ENCODE assay signal across 24 cellular contexts in the genomic region with DNA sequence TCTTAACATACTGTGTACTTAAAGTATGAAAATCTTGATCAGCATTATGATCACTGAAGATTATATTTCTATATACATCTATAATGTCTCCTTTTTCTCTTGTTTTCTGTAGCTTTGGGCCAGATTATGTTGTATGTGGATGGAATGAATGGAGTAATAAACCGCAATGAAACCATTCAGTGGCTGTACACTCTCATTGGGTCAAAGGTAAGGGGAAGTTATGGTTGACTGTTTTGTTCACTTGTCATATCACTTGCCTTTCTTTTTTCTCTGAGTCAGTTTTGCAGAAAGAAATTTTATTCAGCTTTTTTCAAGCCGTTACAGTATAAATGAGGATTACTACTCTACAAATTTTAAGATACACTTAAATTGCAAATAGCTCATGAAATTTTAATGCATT.
"Had no signal": no experiment of that assay in that cellular context is flagged by ENCODE, and none has a peak within 500 bp of the region (broad histone marks: within the 10 kb centered on the region; RNA-seq: fewer than 3 reads in every experiment).

No MANE protein-coding gene starts in this region.

- H3K9me3 ChIP-seq: gastrocnemius medialis, neutrophil, pancreas, right lobe of liver, suprapubic skin had no signal

- DNase-seq: dorsolateral prefrontal cortex; effector CD4-positive, alpha-beta T cell; foreskin fibroblast; gastrocnemius medialis; head of caudate nucleus; naive B cell; pancreas; right lobe of liver; stimulated activated CD4-positive, alpha-beta T cell treated with anti-CD3 and anti-CD28 coated beads, Interleukin-12 subunit alpha, Interleukin-12 subunit beta, amount 100 ng/mL, for 4 hours; stimulated activated CD4-positive, alpha-beta T cell treated with anti-CD3 and anti-CD28 coated beads, Interleukin-1b, Interleukin-23, amount 100 ng/mL, for 48 hours; stimulated activated CD4-positive, alpha-beta T cell treated with anti-CD3 and anti-CD28 coated beads, Interleukin-4, amount 100 ng/mL, for 1 hour; stimulated activated CD8-positive, alpha-beta memory T cell treated with anti-CD3 and anti-CD28 coated beads, Interleukin-4, amount 100 ng/mL, for 48 hours; stimulated activated naive CD4-positive, alpha-beta T cell; stimulated activated naive CD8-positive, alpha-beta T cell treated with anti-CD3 and anti-CD28 coated beads, Interleukin-15, amount 100 ng/mL, for 72 hours; trophoblast cell had no signal

- H3K36me3 ChIP-seq: gastrocnemius medialis, neutrophil, pancreas, right lobe of liver, suprapubic skin had no signal

- H3K27me3 ChIP-seq: dorsolateral prefrontal cortex, gastrocnemius medialis, pancreas, right lobe of liver, suprapubic skin had no signal

- H3K27ac ChIP-seq: dorsolateral prefrontal cortex, epithelial cell of prostate, gastrocnemius medialis, neutrophil, pancreas, right lobe of liver, suprapubic skin had no signal

- H3K4me1 ChIP-seq: pancreas, right lobe of liver had no signal

- H3K4me3 ChIP-seq: dorsolateral prefrontal cortex, gastrocnemius medialis, lung, pancreas, right lobe of liver, smooth muscle cell, suprapubic skin had no signal

- ATAC-seq: esophagus mucosa; gastrocnemius medialis; left lobe of liver; natural killer cell treated with Interleukin-12 subunit alpha and Interleukin-12 subunit beta and Interleukin-15 and Interleukin-18, amount 100 ng/mL, for 72 hours; pancreas; right lobe of liver; stimulated activated naive CD8-positive, alpha-beta T cell treated with anti-CD3 and anti-CD28 coated beads, Interleukin-15, amount 100 ng/mL, for 72 hours had no signal

- FAIRE-seq: keratinocyte, pancreas had no signal
